9 cellular contexts compared by ENCODE assay signal in genomic region chr5:80140496-80140895, GRCh38.
DNase-seq lines count a peak whose midpoint lies in the region; ATAC-seq lines count a peak whose summit lies in the region.
"Had no signal": no experiment of that assay in that cellular context is flagged by ENCODE, and none has a peak within 500 bp of the region (broad histone marks: within the 10 kb centered on the region; RNA-seq: fewer than 3 reads in every experiment).

No MANE protein-coding gene starts in this region.

- H3K36me3 ChIP-seq in HUES48 (ENCODE audit: control insufficient read depth, insufficient read depth, low read length) (peaks cover 29% of the 10 kb centered on the region), iPS-20b (ENCODE audit: insufficient read depth, low read depth, low read length) (peaks cover 37% of the 10 kb centered on the region)

- no peaks in the 10 kb centered on the region for H3K9me3 Mint-ChIP-seq in activated CD8-positive, alpha-beta memory T cell treated with anti-CD3 and anti-CD28 coated beads, Interleukin-2, amount 10 ng/mL, durations not matched to agents 7 days and 5 days (ENCODE audit: low read depth)
- no peaks in the 10 kb centered on the region for H3K9me3 Mint-ChIP-seq in stimulated activated memory B cell treated with anti-CD40 and anti-IgM and Interleukin-4, amounts not matched to agents 10 μg/mL and 1 μg/mL and 100 μg/mL, for 72 hours

- peaks cover 61% of the 10 kb centered on the region for H3K4me1 Mint-ChIP-seq in activated CD8-positive, alpha-beta memory T cell treated with anti-CD3 and anti-CD28 coated beads, Interleukin-2, amount 10 ng/mL, durations not matched to agents 7 days and 5 days
- H3K4me1 Mint-ChIP-seq in stimulated activated memory B cell treated with anti-CD40 and anti-IgM and Interleukin-4, amounts not matched to agents 10 μg/mL and 1 μg/mL and 100 μg/mL, for 72 hours: peaks cover 39% of the 10 kb centered on the region

- H3K27me3 ChIP-seq in HUES48 (ENCODE audit: control insufficient read depth, insufficient read depth, low read length): no peaks in the 10 kb centered on the region
- H3K27me3 ChIP-seq in iPS-20b (ENCODE audit: insufficient read depth, low read length): no peaks in the 10 kb centered on the region

- H3K9ac ChIP-seq in HUES48 (ENCODE audit: low read depth, low read length): 0 out of 2 replicates have a peak overlapping the region, but pooled peaks have one; percentile 45
- peak overlapping the region; percentile 64; the same call in 1 of the 2 replicates for H3K9ac ChIP-seq in iPS-20b (ENCODE audit: low read depth, low read length)

- DNase-seq in activated CD8-positive, alpha-beta memory T cell treated with anti-CD3 and anti-CD28 coated beads, Interleukin-2, amount 10 ng/mL, durations not matched to agents 7 days and 5 days: no peak
- peak in 2 of 3 experiments; percentile 42 to 53 for DNase-seq in stimulated activated CD4-positive, alpha-beta T cell treated with anti-CD3 and anti-CD28 coated beads, TNF-alpha, amount 100 ng/mL, for 4 hours (ENCODE audit: low read depth in 3 of 3)
- DNase-seq in glomerular visceral epithelial cell (ENCODE audit: extremely low spot score) (no peak), hippocampal formation (lab: John Stamatoyannopoulos, UW) (no peak)
- DNase-seq: NCI-H1436 had no signal

- H3K4me3 Mint-ChIP-seq in activated CD8-positive, alpha-beta memory T cell treated with anti-CD3 and anti-CD28 coated beads, Interleukin-2, amount 10 ng/mL, durations not matched to agents 7 days and 5 days: no peak overlapping the region
- no peak overlapping the region for H3K4me3 Mint-ChIP-seq in stimulated activated memory B cell treated with anti-CD40 and anti-IgM and Interleukin-4, amounts not matched to agents 10 μg/mL and 1 μg/mL and 100 μg/mL, for 72 hours

- no peaks in the 10 kb centered on the region for H3K27me3 Mint-ChIP-seq in activated CD8-positive, alpha-beta memory T cell treated with anti-CD3 and anti-CD28 coated beads, Interleukin-2, amount 10 ng/mL, durations not matched to agents 7 days and 5 days
- H3K27me3 Mint-ChIP-seq in stimulated activated memory B cell treated with anti-CD40 and anti-IgM and Interleukin-4, amounts not matched to agents 10 μg/mL and 1 μg/mL and 100 μg/mL, for 72 hours: no peaks in the 10 kb centered on the region

- CTCF ChIA-PET in activated CD8-positive, alpha-beta memory T cell treated with anti-CD3 and anti-CD28 coated beads, Interleukin-2, amount 10 ng/mL, durations not matched to agents 7 days and 5 days (lab: Charles Lee): interaction anchor here (1.0 to 2.8 kb wide), 3 partner anchors 12 to 26 kb away, joined by 3 to 7 read pairs (median 3); no protein-coding TSS in a partner anchor

- H3K36me3 Mint-ChIP-seq in activated CD8-positive, alpha-beta memory T cell treated with anti-CD3 and anti-CD28 coated beads, Interleukin-2, amount 10 ng/mL, durations not matched to agents 7 days and 5 days: peaks cover 34% of the 10 kb centered on the region
- peaks cover 28% of the 10 kb centered on the region for H3K36me3 Mint-ChIP-seq in stimulated activated memory B cell treated with anti-CD40 and anti-IgM and Interleukin-4, amounts not matched to agents 10 μg/mL and 1 μg/mL and 100 μg/mL, for 72 hours

- H3K4me3 ChIP-seq in HUES48 (ENCODE audit: low read depth, low read length): no peak overlapping the region
- H3K4me3 ChIP-seq in iPS-20b (ENCODE audit: low read length): no peak overlapping the region

- H3K4me1 ChIP-seq in HUES48 (ENCODE audit: control insufficient read depth, insufficient read depth, low read length): peaks cover 68% of the 10 kb centered on the region
- H3K4me1 ChIP-seq in iPS-20b (ENCODE audit: insufficient read depth, low read length): peaks cover 55% of the 10 kb centered on the region

- ATAC-seq in activated CD8-positive, alpha-beta memory T cell treated with anti-CD3 and anti-CD28 coated beads, Interleukin-2, amount 10 ng/mL, durations not matched to agents 7 days and 5 days: peak; percentile 20
- no peak for ATAC-seq in HG03039 (IDR thresholded peaks at IDR 0.05; ENCODE audit: unreplicated experiment)
- ATAC-seq in stimulated activated memory B cell treated with anti-CD40 and anti-IgM and Interleukin-4, amounts not matched to agents 10 μg/mL and 1 μg/mL and 100 μg/mL, for 72 hours: no peak

- H3K27ac Mint-ChIP-seq in activated CD8-positive, alpha-beta memory T cell treated with anti-CD3 and anti-CD28 coated beads, Interleukin-2, amount 10 ng/mL, durations not matched to agents 7 days and 5 days: peak overlapping the region; percentile 66
- H3K27ac Mint-ChIP-seq in stimulated activated memory B cell treated with anti-CD40 and anti-IgM and Interleukin-4, amounts not matched to agents 10 μg/mL and 1 μg/mL and 100 μg/mL, for 72 hours: no peak overlapping the region

- H3K27ac ChIP-seq in HUES48 (ENCODE audit: low read depth, low read length) (peak overlapping the region; percentile 97), iPS-20b (ENCODE audit: low read length) (no peak overlapping the region)

- no peaks in the 10 kb centered on the region for H3K9me3 ChIP-seq in HUES48 (ENCODE audit: control insufficient read depth, insufficient read depth, low read length)
- H3K9me3 ChIP-seq in iPS-20b (ENCODE audit: insufficient read depth, low read depth, low read length): no peaks in the 10 kb centered on the region

Comparison
In these comparisons a context has a peak if more than half of its experiments do, and no peak if none do; other contexts are left out.
1. DNase-seq: peak in stimulated activated CD4-positive, alpha-beta T cell treated with anti-CD3 and anti-CD28 coated beads, TNF-alpha, amount 100 ng/mL, for 4 hours (2 of 3); none in activated CD8-positive, alpha-beta memory T cell treated with anti-CD3 and anti-CD28 coated beads, Interleukin-2, amount 10 ng/mL, durations not matched to agents 7 days and 5 days (single experiment), glomerular visceral epithelial cell (single experiment) and hippocampal formation (0 of 2).